In genomic region chr1:199083680-199084079, GRCh38 we compare ENCODE assay signal across 22 cellular contexts.
DNase-seq lines count a peak whose midpoint lies in the region; ATAC-seq and TF ChIP-seq lines count a peak whose summit lies in the region.
"Had no signal": no experiment of that assay in that cellular context is flagged by ENCODE, and none has a peak within 500 bp of the region (broad histone marks: within the 10 kb centered on the region; RNA-seq: fewer than 3 reads in every experiment).

No MANE protein-coding gene starts in this region.

- no peaks in the 10 kb centered on the region for H3K36me3 ChIP-seq in esophagus squamous epithelium
- H3K36me3 ChIP-seq: uterus had no signal

- ATAC-seq in natural killer cell (no peak), HG02610 (IDR thresholded peaks at IDR 0.05; ENCODE audit: unreplicated experiment) (no peak)
- ATAC-seq: activated CD8-positive, alpha-beta T cell treated with anti-CD3 and anti-CD28 coated beads, Interleukin-2, amount 10 ng/mL, durations not matched to agents 7 days and 5 days; body of pancreas; effector memory CD8-positive, alpha-beta T cell; left lobe of liver; naive thymus-derived CD8-positive, alpha-beta T cell; PC-3 had no signal

- TF ChIP-seq POLR2A in esophagus squamous epithelium (IDR thresholded peaks at IDR 0.05): no peak

- TF ChIP-seq CTCF in AG10803 (conservative IDR thresholded peaks at IDR 0.05; ENCODE audit: low read length) (no peak), dorsolateral prefrontal cortex (IDR thresholded peaks at IDR 0.05 in 54 of 56, conservative IDR thresholded peaks at IDR 0.05 in 2 of 56; ENCODE audit: low read depth in 1 of 56, partially characterized antibody in 56 of 56) (peak in 2 of 56 donors; percentile 9 to 16), natural killer cell (IDR thresholded peaks at IDR 0.05) (no peak), esophagus squamous epithelium (IDR thresholded peaks at IDR 0.05) (no peak)

- peak; percentile 50 for DNase-seq in AG10803 (ENCODE audit: low read depth)
- DNase-seq in RPMI7951 (ENCODE audit: low read depth): peak; percentile 40
- peak in 4 of 10 donors; percentile 24 to 54 (median 47) for DNase-seq in dorsolateral prefrontal cortex
- peak; percentile 85 for DNase-seq in midbrain (lab: John Stamatoyannopoulos, UW)
- DNase-seq in natural killer cell: no peak
- DNase-seq in esophagus squamous epithelium (lab: John Stamatoyannopoulos, UW): no peak
- no peak for DNase-seq in NCI-H1092 (lab: John Stamatoyannopoulos, UW)
- DNase-seq: activated CD8-positive, alpha-beta T cell treated with anti-CD3 and anti-CD28 coated beads, Interleukin-2, amount 10 ng/mL, durations not matched to agents 7 days and 5 days; activated effector memory CD4-positive, alpha-beta T cell treated with Interleukin-2 at 50 U/mL for 16 hours; body of pancreas; effector memory CD8-positive, alpha-beta T cell; naive thymus-derived CD8-positive, alpha-beta T cell; NCI-H146; NCI-H510A; PC-3; retina; stimulated activated CD4-positive, alpha-beta T cell treated with anti-CD3 and anti-CD28 coated beads, Interleukin-2, amount 100 ng/mL, for 48 hours; SW 1271; uterus had no signal

- H3K4me3 ChIP-seq in AG10803 (ENCODE audit: low read length): no peak overlapping the region
- peak overlapping the region in 28 of 59 donors; percentile 0 to 61 (median 38) for H3K4me3 ChIP-seq in dorsolateral prefrontal cortex
- no peak overlapping the region for H3K4me3 ChIP-seq in esophagus squamous epithelium
- H3K4me3 ChIP-seq: body of pancreas, uterus had no signal

- peaks cover 13 to 26% of the 10 kb centered on the region in 2 donors for H3K4me1 Mint-ChIP-seq in natural killer cell

- intact Hi-C loops in dorsolateral prefrontal cortex (cut with DNase I) (loop anchor here in 1 of 2 donors (2.0 kb wide), 1 partner anchor 151 kb away; no protein-coding TSS in a partner anchor), natural killer cell (cut with micrococcal nuclease) (no loop called here), esophagus squamous epithelium (cut with DNase I) (no loop called here)

- no peak overlapping the region for H3K4me3 Mint-ChIP-seq in natural killer cell
- H3K4me3 Mint-ChIP-seq: activated CD8-positive, alpha-beta T cell treated with anti-CD3 and anti-CD28 coated beads, Interleukin-2, amount 10 ng/mL, durations not matched to agents 7 days and 5 days; effector memory CD8-positive, alpha-beta T cell; naive thymus-derived CD8-positive, alpha-beta T cell had no signal

- peaks cover 0 to 2% of the 10 kb centered on the region in 2 donors for H3K9me3 Mint-ChIP-seq in natural killer cell
- H3K9me3 Mint-ChIP-seq: effector memory CD8-positive, alpha-beta T cell had no signal

- no peaks in the 10 kb centered on the region for H3K36me3 Mint-ChIP-seq in natural killer cell
- H3K36me3 Mint-ChIP-seq: naive thymus-derived CD8-positive, alpha-beta T cell had no signal

- peaks cover 6 to 10% of the 10 kb centered on the region in 2 donors for H3K27me3 Mint-ChIP-seq in natural killer cell (ENCODE audit: low read depth in 2 of 2)

- H3K4me1 ChIP-seq in esophagus squamous epithelium: no peaks in the 10 kb centered on the region
- H3K4me1 ChIP-seq: body of pancreas, uterus had no signal

- no peaks in the 10 kb centered on the region for H3K9me3 ChIP-seq in esophagus squamous epithelium
- H3K9me3 ChIP-seq: body of pancreas, uterus had no signal

- no peaks in the 10 kb centered on the region for H3K27me3 ChIP-seq in dorsolateral prefrontal cortex
- H3K27me3 ChIP-seq in esophagus squamous epithelium: no peaks in the 10 kb centered on the region
- H3K27me3 ChIP-seq: body of pancreas, uterus had no signal

- peak overlapping the region; percentile 40 to 99 (median 92) for H3K27ac ChIP-seq in dorsolateral prefrontal cortex
- H3K27ac ChIP-seq in esophagus squamous epithelium: no peak overlapping the region
- H3K27ac ChIP-seq: body of pancreas, uterus, VCaP had no signal

- no peak overlapping the region for H3K27ac Mint-ChIP-seq in natural killer cell
- H3K27ac Mint-ChIP-seq: activated CD8-positive, alpha-beta T cell treated with anti-CD3 and anti-CD28 coated beads, Interleukin-2, amount 10 ng/mL, durations not matched to agents 7 days and 5 days; effector memory CD8-positive, alpha-beta T cell; naive thymus-derived CD8-positive, alpha-beta T cell had no signal

Comparison
In these comparisons a context has a peak if more than half of its experiments do, and no peak if none do; other contexts are left out.
1. DNase-seq: peak in AG10803 (single experiment), RPMI7951 (single experiment) and midbrain (single experiment); none in natural killer cell (single experiment), esophagus squamous epithelium (single experiment) and NCI-H1092 (single experiment).
2. H3K27ac ChIP-seq: peak in dorsolateral prefrontal cortex (59 of 59); none in esophagus squamous epithelium (0 of 4).